In genomic region chr15:66662522-66662921, GRCh38 we compare ENCODE assay signal across 20 cellular contexts. TPM values are rescaled to one million over a fixed set of nuclear protein-coding genes. Genes with fewer than 3 reads are reported as not detected.
"Had no signal": no experiment of that assay in that cellular context is flagged by ENCODE, and none has a peak within 500 bp of the region (broad histone marks: within the 10 kb centered on the region; RNA-seq: fewer than 3 reads in every experiment).

No MANE protein-coding gene starts in this region.

- H3K9me3 ChIP-seq: mucosa of descending colon, tibial nerve had no signal

- H3K27ac Mint-ChIP-seq: activated B cell treated with CpG ODN at 0.5 μM for 24 hours; activated naive CD8-positive, alpha-beta T cell; activated T-cell treated with anti-CD3 and anti-CD28 coated beads, Interleukin-2, amount 50 U/mL, for 72 hours; naive thymus-derived CD4-positive, alpha-beta T cell; T-helper 1 cell treated with Interleukin-12 subunit alpha and Interleukin-12 subunit beta and Interleukin-4 antibody, amounts not matched to agents 30 μg/mL and 1 μg/mL, for 36 hours had no signal

- H3K27me3 ChIP-seq: tibial nerve had no signal

- H3K27ac ChIP-seq: tibial nerve had no signal

- FAIRE-seq: frontal cortex, kidney had no signal

- DNase-seq: activated B cell treated with CpG ODN at 0.5 μM for 24 hours; activated CD4-positive, alpha-beta T cell treated with anti-CD3 and anti-CD28 coated beads for 48 hours; activated CD8-positive, alpha-beta memory T cell treated with anti-CD3 and anti-CD28 coated beads, Interleukin-2, amount 50 U/mL, for 48 hours; activated gamma-delta T cell; activated T-cell treated with anti-CD3 and anti-CD28 coated beads, Interleukin-2, amount 50 U/mL, for 72 hours; amniotic stem cell; effector CD4-positive, alpha-beta T cell; kidney; mucosa of descending colon; naive thymus-derived CD4-positive, alpha-beta T cell; stimulated activated CD4-positive, alpha-beta T cell treated with anti-CD3 and anti-CD28 coated beads, Interleukin-15, amount 100 ng/mL, for 24 hours; stimulated activated CD4-positive, alpha-beta T cell treated with anti-CD3 and anti-CD28 coated beads, Interleukin-4, amount 100 ng/mL, for 24 hours; stimulated activated naive CD4-positive, alpha-beta T cell; substantia nigra had no signal

- ATAC-seq: activated T-cell treated with anti-CD3 and anti-CD28 coated beads, Interleukin-2, amount 50 U/mL, for 72 hours; mucosa of descending colon; naive thymus-derived CD4-positive, alpha-beta T cell had no signal

- H3K36me3 ChIP-seq: tibial nerve had no signal

- H3K36me3 Mint-ChIP-seq: naive thymus-derived CD4-positive, alpha-beta T cell had no signal

- H3K4me3 Mint-ChIP-seq: activated B cell treated with CpG ODN at 0.5 μM for 24 hours; activated naive CD8-positive, alpha-beta T cell; activated T-cell treated with anti-CD3 and anti-CD28 coated beads, Interleukin-2, amount 50 U/mL, for 72 hours; central memory CD8-positive, alpha-beta T cell; naive thymus-derived CD4-positive, alpha-beta T cell; T-helper 1 cell treated with Interleukin-12 subunit alpha and Interleukin-12 subunit beta and Interleukin-4 antibody, amounts not matched to agents 30 μg/mL and 1 μg/mL, for 36 hours had no signal

- H3K4me3 ChIP-seq: coronary artery, mucosa of descending colon, tibial nerve had no signal

- H3K4me1 Mint-ChIP-seq: activated B cell treated with CpG ODN at 0.5 μM for 24 hours; central memory CD8-positive, alpha-beta T cell had no signal

- H3K9me3 Mint-ChIP-seq: activated B cell treated with CpG ODN at 0.5 μM for 24 hours; activated T-cell treated with anti-CD3 and anti-CD28 coated beads, Interleukin-2, amount 50 U/mL, for 72 hours; central memory CD8-positive, alpha-beta T cell; T-helper 1 cell treated with Interleukin-12 subunit alpha and Interleukin-12 subunit beta and Interleukin-4 antibody, amounts not matched to agents 30 μg/mL and 1 μg/mL, for 36 hours had no signal

RNA-seq across cellular contexts. Expression of gene SMAD6, which starts 39.5 kb away (rescaled TPM):
- polyA plus RNA-seq: naive thymus-derived CD4-positive, alpha-beta T cell had no signal
